17 cellular contexts compared by ENCODE assay signal in the genomic region with DNA sequence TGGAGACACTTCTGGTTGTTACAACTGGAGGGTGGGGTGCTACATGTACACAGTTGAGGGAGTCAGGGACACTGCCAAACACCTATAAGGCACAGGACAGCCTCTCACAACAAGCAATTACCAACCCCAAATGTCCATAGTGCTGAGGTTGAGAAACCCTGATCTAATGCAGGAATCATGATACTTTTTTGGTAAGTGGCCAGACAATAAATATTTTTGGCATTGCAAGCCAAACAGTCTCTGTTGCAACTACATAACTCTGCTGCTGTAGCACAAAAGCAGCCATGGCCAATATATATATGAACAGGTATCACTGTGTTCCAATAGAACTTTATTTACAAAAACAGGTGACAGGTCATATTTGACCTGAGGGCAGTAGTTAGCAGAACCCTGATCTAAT.
DNase-seq lines count a peak whose midpoint lies in the region; ATAC-seq and TF ChIP-seq lines count a peak whose summit lies in the region.
"Had no signal": no experiment of that assay in that cellular context is flagged by ENCODE, and none has a peak within 500 bp of the region (broad histone marks: within the 10 kb centered on the region; RNA-seq: fewer than 3 reads in every experiment).

No MANE protein-coding gene starts in this region.

- H3K79me2 ChIP-seq in GM23248 (ENCODE audit: insufficient read depth) (no peaks in the 10 kb centered on the region), fibroblast of lung (ENCODE audit: control insufficient read depth, insufficient read depth, low read length) (no peaks in the 10 kb centered on the region)

- H3K36me3 ChIP-seq in GM23248 (ENCODE audit: low read depth), result no peaks in the 10 kb centered on the region
- H3K36me3 ChIP-seq in adipocyte (ENCODE audit: control insufficient read depth, insufficient read depth, low read length, severe bottlenecking), result no peaks in the 10 kb centered on the region
- no peaks in the 10 kb centered on the region for H3K36me3 ChIP-seq in fibroblast of lung (ENCODE audit: control insufficient read depth, insufficient read depth, low read length)

- H3K4me1 ChIP-seq in GM23248 (ENCODE audit: insufficient read depth) (no peaks in the 10 kb centered on the region), adipocyte (ENCODE audit: control insufficient read depth, insufficient read depth, low read length) (peaks cover 28% of the 10 kb centered on the region), fibroblast of lung (ENCODE audit: control insufficient read depth, extremely low read depth, insufficient read depth, low read length) (no peaks in the 10 kb centered on the region)

- no peaks in the 10 kb centered on the region for H3K9me2 ChIP-seq in GM23248 (ENCODE audit: insufficient read depth)

- H2AFZ ChIP-seq in GM23248 (no peak overlapping the region), fibroblast of lung (ENCODE audit: low read length) (no peak overlapping the region)

- no peak for TF ChIP-seq POLR2A in GM18505 (IDR thresholded peaks at IDR 0.05; ENCODE audit: borderline replicate concordance, extremely low read depth, insufficient read depth, insufficient read length)

- no peak for TF ChIP-seq CTCF in fibroblast of lung (conservative IDR thresholded peaks at IDR 0.05 in 1 of 2, IDR thresholded peaks at IDR 0.05 in 1 of 2; ENCODE audit: low read depth in 1 of 2, low read length in 2 of 2)
- no peak for TF ChIP-seq CTCF in omental fat pad (IDR thresholded peaks at IDR 0.05)

- H3K4me2 ChIP-seq in GM23248 (ENCODE audit: unreplicated experiment), result no peak overlapping the region
- H3K4me2 ChIP-seq in fibroblast of lung (ENCODE audit: extremely low read depth, insufficient read depth, low read length), result no peak overlapping the region

- H3K4me3 ChIP-seq in GM23248, result no peak overlapping the region
- no peak overlapping the region for H3K4me3 ChIP-seq in adipocyte (ENCODE audit: low read length)
- H3K4me3 ChIP-seq in fibroblast of lung (replicated peaks in 1 of 4; ENCODE audit: control extremely low read depth in 1 of 4, insufficient read depth in 1 of 4, low read depth in 3 of 4, low read length in 4 of 4), result no peak overlapping the region

- H3K27me3 ChIP-seq in GM23248 (replicated peaks; ENCODE audit: insufficient read depth) (no peaks in the 10 kb centered on the region; the same call in 1 of the 2 replicates), adipocyte (replicated peaks; ENCODE audit: control insufficient read depth, insufficient read depth, low read length) (peaks cover 30% of the 10 kb centered on the region), fibroblast of lung (ENCODE audit: control insufficient read depth, insufficient read depth, low read length) (no peaks in the 10 kb centered on the region)

- ATAC-seq in omental fat pad (ENCODE audit: low FRiP score), result peak; percentile 33
- ATAC-seq in GM18505 (IDR thresholded peaks at IDR 0.05; ENCODE audit: unreplicated experiment), result no peak

- no peaks in the 10 kb centered on the region for H3F3A ChIP-seq in GM23248 (ENCODE audit: insufficient read depth)

- H4K20me1 ChIP-seq in GM23248 (ENCODE audit: insufficient read depth) (no peaks in the 10 kb centered on the region), fibroblast of lung (ENCODE audit: control insufficient read depth, extremely low read depth, insufficient read depth, low read length) (no peaks in the 10 kb centered on the region)

- H3K27ac ChIP-seq in GM23248 (no peak overlapping the region), fibroblast of lung (ENCODE audit: insufficient read depth, low read length) (no peak overlapping the region)
- H3K27ac ChIP-seq: RWPE1 had no signal

- no peak overlapping the region for H3K9ac ChIP-seq in GM23248
- no peak overlapping the region for H3K9ac ChIP-seq in adipocyte (ENCODE audit: low read length)
- no peak overlapping the region for H3K9ac ChIP-seq in fibroblast of lung (ENCODE audit: insufficient read depth, low read length)

- no peaks in the 10 kb centered on the region for H3K9me3 ChIP-seq in GM23248 (ENCODE audit: low read depth)
- no peaks in the 10 kb centered on the region for H3K9me3 ChIP-seq in adipocyte (ENCODE audit: control insufficient read depth, low read length)
- no peaks in the 10 kb centered on the region for H3K9me3 ChIP-seq in fibroblast of lung (ENCODE audit: control insufficient read depth, insufficient read depth, low read depth, low read length)

- in situ Hi-C loops in GM23248 (cut with MboI), result no loop called here

- DNase-seq in GM23248, result peak; percentile 38
- DNase-seq in adipocyte (ENCODE audit: low read depth), result peak; percentile 24
- peak; percentile 9 to 42 for DNase-seq in fibroblast of lung (ENCODE audit: low read depth in 2 of 2)
- no peak for DNase-seq in omental fat pad (ENCODE audit: low spot score)
- no peak for DNase-seq in UCSD-AML1 (lab: John Stamatoyannopoulos, UW; ENCODE audit: unreplicated experiment)
- DNase-seq in HUDEP-2 (lab: John Stamatoyannopoulos, UW; ENCODE audit: unreplicated experiment in 76 of 76), result no peak
- DNase-seq: AML-193; DMS 273 treated with DMSO at 0.1 percent for 48 hours; H9; MV-4-11; NCI-H1417 treated with DMSO at 0.1 percent for 48 hours; NCI-H1930; NCI-H446 treated with DMSO at 0.1 percent for 48 hours; NK-92 treated with Interleukin-12 subunit alpha and Interleukin-12 subunit beta, amount 100 ng/mL, for 24 hours; OCI-M1 had no signal

Comparison
In these comparisons a context has a peak if more than half of its experiments do, and no peak if none do; other contexts are left out.
1. DNase-seq: peak in GM23248 (single experiment), adipocyte (single experiment) and fibroblast of lung (2 of 2); none in omental fat pad (single experiment), UCSD-AML1 (single experiment) and HUDEP-2 (0 of 76).